Comparison of ENCODE assay signal across 27 cellular contexts in genomic region chr22:32733900-32734299, GRCh38.
"Had no signal": no experiment of that assay in that cellular context is flagged by ENCODE, and none has a peak within 500 bp of the region (broad histone marks: within the 10 kb centered on the region; RNA-seq: fewer than 3 reads in every experiment).

No MANE protein-coding gene starts in this region.

- H2AFZ ChIP-seq: hepatocyte had no signal

- H3K36me3 Mint-ChIP-seq: activated naive CD8-positive, alpha-beta T cell; naive thymus-derived CD8-positive, alpha-beta T cell; stimulated activated memory B cell treated with anti-CD40 and anti-IgM and Interleukin-4, amounts not matched to agents 10 μg/mL and 1 μg/mL and 100 μg/mL, for 72 hours had no signal

- H3K27ac Mint-ChIP-seq: activated B cell treated with CpG ODN at 0.5 μM for 24 hours; activated CD8-positive, alpha-beta T cell treated with anti-CD3 and anti-CD28 coated beads for 36 hours; activated naive CD8-positive, alpha-beta T cell; activated T-helper 17 cell treated with anti-CD3 and anti-CD28 coated beads, Interleukin-2, amount 50 U/mL, for 72 hours; effector memory CD8-positive, alpha-beta T cell; stimulated activated memory B cell treated with anti-CD40 and anti-IgM and Interleukin-4, amounts not matched to agents 10 μg/mL and 1 μg/mL and 100 μg/mL, for 72 hours; T-helper 17 cell had no signal

- FAIRE-seq: keratinocyte had no signal

- H3K27me3 ChIP-seq: body of pancreas, cardiac muscle cell, gastrocnemius medialis, hepatocyte, right lobe of liver, suprapubic skin, tibial artery had no signal

- H3K4me3 Mint-ChIP-seq: activated B cell treated with CpG ODN at 0.5 μM for 24 hours; activated CD8-positive, alpha-beta T cell treated with anti-CD3 and anti-CD28 coated beads for 36 hours; activated naive CD8-positive, alpha-beta T cell; activated T-cell treated with anti-CD3 and anti-CD28 coated beads, Interleukin-2, amount 50 U/mL, for 4 hours; activated T-helper 17 cell treated with anti-CD3 and anti-CD28 coated beads, Interleukin-2, amount 50 U/mL, for 72 hours; effector memory CD8-positive, alpha-beta T cell; naive thymus-derived CD8-positive, alpha-beta T cell; stimulated activated memory B cell treated with anti-CD40 and anti-IgM and Interleukin-4, amounts not matched to agents 10 μg/mL and 1 μg/mL and 100 μg/mL, for 72 hours; T-helper 17 cell had no signal

- H3K9me3 Mint-ChIP-seq: activated B cell treated with CpG ODN at 0.5 μM for 24 hours; activated CD8-positive, alpha-beta T cell treated with anti-CD3 and anti-CD28 coated beads for 36 hours; activated T-cell treated with anti-CD3 and anti-CD28 coated beads, Interleukin-2, amount 50 U/mL, for 4 hours; activated T-helper 17 cell treated with anti-CD3 and anti-CD28 coated beads, Interleukin-2, amount 50 U/mL, for 72 hours; effector memory CD8-positive, alpha-beta T cell; stimulated activated memory B cell treated with anti-CD40 and anti-IgM and Interleukin-4, amounts not matched to agents 10 μg/mL and 1 μg/mL and 100 μg/mL, for 72 hours had no signal

- H3K4me3 ChIP-seq: body of pancreas, cardiac muscle cell, coronary artery, gastrocnemius medialis, hepatocyte, right lobe of liver, skin epidermis, suprapubic skin, tibial artery had no signal

- H3K4me2 ChIP-seq: hepatocyte had no signal

- H3K4me1 ChIP-seq: body of pancreas, gastrocnemius medialis, right lobe of liver, suprapubic skin, tibial artery had no signal

- H3K79me2 ChIP-seq: hepatocyte had no signal

- H3K27me3 Mint-ChIP-seq: activated T-helper 17 cell treated with anti-CD3 and anti-CD28 coated beads, Interleukin-2, amount 50 U/mL, for 72 hours had no signal

- H3K4me1 Mint-ChIP-seq: activated B cell treated with CpG ODN at 0.5 μM for 24 hours; activated T-helper 17 cell treated with anti-CD3 and anti-CD28 coated beads, Interleukin-2, amount 50 U/mL, for 72 hours; stimulated activated memory B cell treated with anti-CD40 and anti-IgM and Interleukin-4, amounts not matched to agents 10 μg/mL and 1 μg/mL and 100 μg/mL, for 72 hours; T-helper 17 cell had no signal

- DNase-seq: activated B cell treated with CpG ODN at 0.5 μM for 24 hours; activated CD4-positive, alpha-beta T cell treated with anti-CD3 and anti-CD28 coated beads, Interleukin-2, amount 50 U/mL, for 1 hour; activated CD8-positive, alpha-beta T cell treated with anti-CD3 and anti-CD28 coated beads for 36 hours; activated T-cell treated with anti-CD3 and anti-CD28 coated beads, Interleukin-2, amount 50 U/mL, for 4 hours; anterior cingulate cortex; body of pancreas; effector memory CD8-positive, alpha-beta T cell; gastrocnemius medialis; glutamatergic neuron; left cardiac atrium; naive thymus-derived CD8-positive, alpha-beta T cell; right lobe of liver; stimulated activated CD4-positive, alpha-beta T cell treated with anti-CD3 and anti-CD28 coated beads, Interleukin-1b, Interleukin-23, amount 100 ng/mL, for 48 hours; stimulated activated CD4-positive, alpha-beta T cell treated with anti-CD3 and anti-CD28 coated beads, Interleukin-4, amount 100 ng/mL, for 4 hours; stimulated activated CD8-positive, alpha-beta memory T cell treated with anti-CD3 and anti-CD28 coated beads, Interleukin-4, amount 100 ng/mL, for 48 hours; T-helper 17 cell; T1000; tibial artery had no signal

- H3K27ac ChIP-seq: body of pancreas, cardiac muscle cell, coronary artery, gastrocnemius medialis, hepatocyte, right lobe of liver, skin epidermis, suprapubic skin, tibial artery had no signal

- H3K9me3 ChIP-seq: gastrocnemius medialis, right lobe of liver, suprapubic skin, tibial artery had no signal

- H3K36me3 ChIP-seq: cardiac muscle cell, gastrocnemius medialis, right lobe of liver, suprapubic skin, tibial artery had no signal
